In genomic region chr5:172933238-172933637, GRCh38 we compare ENCODE assay signal across 26 cellular contexts.
"Had no signal": no experiment of that assay in that cellular context is flagged by ENCODE, and none has a peak within 500 bp of the region (broad histone marks: within the 10 kb centered on the region; RNA-seq: fewer than 3 reads in every experiment).

No MANE protein-coding gene starts in this region.

- H3K9me3 ChIP-seq: gastroesophageal sphincter, right atrium auricular region, spleen, upper lobe of left lung had no signal

- H3K36me3 ChIP-seq: neural progenitor cell had no signal

- DNase-seq: activated CD4-positive, alpha-beta T cell treated with anti-CD3 and anti-CD28 coated beads for 4 hours; activated CD4-positive, alpha-beta T cell treated with anti-CD3 and anti-CD28 coated beads, Interleukin-2, amount 50 U/mL, for 48 hours; activated CD4-positive, CD25-positive, alpha-beta regulatory T cell; activated CD8-positive, alpha-beta memory T cell treated with anti-CD3 and anti-CD28 coated beads, Interleukin-2, amount 50 U/mL, for 4 hours; activated effector memory CD4-positive, alpha-beta T cell treated with anti-CD3 and anti-CD28 coated beads, Interleukin-2, amount 50 U/mL, for 16 hours; activated naive CD4-positive, alpha-beta T cell treated with anti-CD3 and anti-CD28 coated beads, Interleukin-2, amount 10 ng/mL, durations not matched to agents 7 days and 5 days; activated naive CD8-positive, alpha-beta T cell treated with anti-CD3 and anti-CD28 coated beads, Interleukin-2, amount 10 ng/mL, durations not matched to agents 7 days and 5 days; activated T-cell treated with anti-CD3 and anti-CD28 coated beads, Interleukin-2, amount 50 U/mL, for 1 hour; amniotic stem cell; dorsolateral prefrontal cortex; effector memory CD4-positive, alpha-beta T cell; head of caudate nucleus; hippocampal formation; immature natural killer cell; kidney; left colon; naive thymus-derived CD8-positive, alpha-beta T cell; occipital lobe; spleen; upper lobe of left lung had no signal

- H3K4me3 Mint-ChIP-seq: activated naive CD4-positive, alpha-beta T cell treated with anti-CD3 and anti-CD28 coated beads, Interleukin-2, amount 10 ng/mL, durations not matched to agents 7 days and 5 days; activated naive CD8-positive, alpha-beta T cell treated with anti-CD3 and anti-CD28 coated beads, Interleukin-2, amount 10 ng/mL, durations not matched to agents 7 days and 5 days; activated T-helper 1 cell treated with anti-CD3 and anti-CD28 coated beads, Interleukin-12 subunit alpha, Interleukin-12 subunit beta, Interleukin-2, Interleukin-4 antibody, amounts not matched to agents 30 ng/mL and 10 ng/mL and 1 ng/mL, durations not matched to agents 14 hours and 24 hours and 36 hours; immature natural killer cell; naive thymus-derived CD8-positive, alpha-beta T cell; neural progenitor cell; stimulated activated naive CD8-positive, alpha-beta T cell treated with anti-CD3 and anti-CD28 coated beads, Interleukin-15, Interleukin-2, amounts not matched to agents 100 ng/mL and 50 ng/mL, for 24 hours had no signal

- H3K36me3 Mint-ChIP-seq: activated naive CD4-positive, alpha-beta T cell treated with anti-CD3 and anti-CD28 coated beads, Interleukin-2, amount 10 ng/mL, durations not matched to agents 7 days and 5 days had no signal

- H3K27ac ChIP-seq: neural progenitor cell had no signal

- H3K9me3 Mint-ChIP-seq: activated naive CD4-positive, alpha-beta T cell treated with anti-CD3 and anti-CD28 coated beads, Interleukin-2, amount 10 ng/mL, durations not matched to agents 7 days and 5 days; activated naive CD8-positive, alpha-beta T cell treated with anti-CD3 and anti-CD28 coated beads, Interleukin-2, amount 10 ng/mL, durations not matched to agents 7 days and 5 days; activated T-helper 1 cell treated with anti-CD3 and anti-CD28 coated beads, Interleukin-12 subunit alpha, Interleukin-12 subunit beta, Interleukin-2, Interleukin-4 antibody, amounts not matched to agents 30 ng/mL and 10 ng/mL and 1 ng/mL, durations not matched to agents 14 hours and 24 hours and 36 hours; immature natural killer cell; naive thymus-derived CD8-positive, alpha-beta T cell; neural progenitor cell; stimulated activated naive CD8-positive, alpha-beta T cell treated with anti-CD3 and anti-CD28 coated beads, Interleukin-15, Interleukin-2, amounts not matched to agents 100 ng/mL and 50 ng/mL, for 24 hours had no signal

- H3K27ac Mint-ChIP-seq: activated naive CD4-positive, alpha-beta T cell treated with anti-CD3 and anti-CD28 coated beads, Interleukin-2, amount 10 ng/mL, durations not matched to agents 7 days and 5 days; activated naive CD8-positive, alpha-beta T cell treated with anti-CD3 and anti-CD28 coated beads, Interleukin-2, amount 10 ng/mL, durations not matched to agents 7 days and 5 days; stimulated activated naive CD8-positive, alpha-beta T cell treated with anti-CD3 and anti-CD28 coated beads, Interleukin-15, Interleukin-2, amounts not matched to agents 100 ng/mL and 50 ng/mL, for 24 hours had no signal

- H3K4me3 ChIP-seq: coronary artery, dorsolateral prefrontal cortex, gastroesophageal sphincter, neural progenitor cell, right atrium auricular region, spleen, upper lobe of left lung had no signal

- H3K27me3 ChIP-seq: dorsolateral prefrontal cortex, gastroesophageal sphincter, neural progenitor cell, right atrium auricular region, spleen, upper lobe of left lung had no signal

- H3K4me1 ChIP-seq: neural progenitor cell had no signal

- H3K27me3 Mint-ChIP-seq: activated naive CD4-positive, alpha-beta T cell treated with anti-CD3 and anti-CD28 coated beads, Interleukin-2, amount 10 ng/mL, durations not matched to agents 7 days and 5 days; activated naive CD8-positive, alpha-beta T cell treated with anti-CD3 and anti-CD28 coated beads, Interleukin-2, amount 10 ng/mL, durations not matched to agents 7 days and 5 days; naive thymus-derived CD8-positive, alpha-beta T cell; stimulated activated naive CD8-positive, alpha-beta T cell treated with anti-CD3 and anti-CD28 coated beads, Interleukin-15, Interleukin-2, amounts not matched to agents 100 ng/mL and 50 ng/mL, for 24 hours had no signal
